In genomic region chr7:28582226-28582625, GRCh38 we compare ENCODE assay signal across 3 cellular contexts.
"Had no signal": no experiment of that assay in that cellular context is flagged by ENCODE, and none has a peak within 500 bp of the region (broad histone marks: within the 10 kb centered on the region; RNA-seq: fewer than 3 reads in every experiment).

No MANE protein-coding gene starts in this region.

- H3K4me3 ChIP-seq: GM12878 had no signal

- DNase-seq: GDM1, GF-D8 had no signal
